ENCODE assay signal across 20 cellular contexts in the genomic region with DNA sequence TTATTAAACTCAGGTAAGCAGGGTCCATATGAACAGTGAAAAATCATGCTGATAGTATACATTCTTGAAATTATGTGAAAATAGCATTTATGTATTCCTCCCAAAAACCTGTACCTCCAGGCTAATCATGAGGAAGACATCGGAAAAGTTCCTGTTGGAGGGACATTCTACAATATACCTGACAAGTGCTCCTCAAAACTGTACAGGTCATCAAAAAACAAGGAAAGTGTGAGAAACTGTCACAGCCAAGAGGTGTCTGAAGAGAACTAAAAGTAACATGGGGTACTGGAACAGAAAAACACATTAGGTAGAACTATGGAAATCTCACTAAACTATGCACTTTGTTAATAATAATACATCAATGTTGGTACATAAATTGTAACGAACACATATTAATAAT.
DNase-seq lines count a peak whose midpoint lies in the region; ATAC-seq, FAIRE-seq and TF ChIP-seq lines count a peak whose summit lies in the region.
"Had no signal": no experiment of that assay in that cellular context is flagged by ENCODE, and none has a peak within 500 bp of the region (broad histone marks: within the 10 kb centered on the region; RNA-seq: fewer than 3 reads in every experiment).

No MANE protein-coding gene starts in this region.

- no peaks in the 10 kb centered on the region for H3K9me1 ChIP-seq in K562 (ENCODE audit: control insufficient read depth, insufficient read depth, low read length)

- WGBS in HepG2 (ENCODE audit: low lambda C conversion rate) = 4% methylated on average over 2 of the region's 2 CpGs
- 81% methylated on average over 2 of the region's 2 CpGs for WGBS in right lobe of liver (ENCODE audit: insufficient coverage, low coverage, low lambda C conversion rate, missing lambda C conversion rate)
- WGBS in K562 (ENCODE audit: insufficient coverage, low coverage, missing lambda C conversion rate) = 71% methylated on average over 2 of the region's 2 CpGs

- DNase-seq in HepG2 (ENCODE audit: low spot score) (no peak), right lobe of liver (no peak), H54 (ENCODE audit: insufficient read length, low spot score) (no peak), K562 (ENCODE audit: extremely low read depth in 1 of 4, low spot score in 3 of 4) (no peak), sciatic nerve (ENCODE audit: low spot score) (no peak)
- DNase-seq: 8988T; AML-193; Caco-2; Calu3; CD4-positive, alpha-beta T cell; CD8-positive, alpha-beta T cell; DMS79 treated with DMSO at 0.1 percent for 48 hours; GF-D8 had no signal

- H3K79me2 ChIP-seq in HepG2 (ENCODE audit: insufficient read depth, low read length) = no peaks in the 10 kb centered on the region
- no peaks in the 10 kb centered on the region for H3K79me2 ChIP-seq in K562 (ENCODE audit: control insufficient read depth, insufficient read depth, low read length)

- no peaks in the 10 kb centered on the region for H3K4me1 ChIP-seq in HepG2 (ENCODE audit: insufficient read depth, low read length)
- no peaks in the 10 kb centered on the region for H3K4me1 ChIP-seq in right lobe of liver
- no peaks in the 10 kb centered on the region for H3K4me1 ChIP-seq in K562 (replicated peaks in 1 of 2; ENCODE audit: control insufficient read depth in 2 of 2, insufficient read depth in 2 of 2, low read length in 2 of 2)

- intact Hi-C loops in HepG2 (cut with micrococcal nuclease; ENCODE audit: unreplicated experiment) (no loop called here), right lobe of liver (cut with DNase I) (loop anchor here in 1 of 2 donors (10.0 kb wide), 1 partner anchor 480 kb away; no protein-coding TSS in a partner anchor), K562 (cut with micrococcal nuclease) (no loop called here), sciatic nerve (cut with DNase I) (no loop called here)

- TF ChIP-seq POLR2A in HepG2 (IDR thresholded peaks at IDR 0.05; ENCODE audit: insufficient read depth in 1 of 2, low read depth in 2 of 2, low read length in 2 of 2) (no peak), right lobe of liver (IDR thresholded peaks at IDR 0.05) (no peak), H54 (IDR thresholded peaks at IDR 0.05; ENCODE audit: low read depth, low read length) (no peak), K562 (conservative IDR thresholded peaks at IDR 0.05) (no peak)

- BruUV-seq in HepG2 (replicated peaks; lab: Mats Ljungman, UMichigan) = no TSS peak
- no TSS peak for BruUV-seq in K562 (replicated peaks; lab: Mats Ljungman, UMichigan)

- H2AFZ ChIP-seq in HepG2 (ENCODE audit: low read length) (no peak overlapping the region), K562 (ENCODE audit: low read depth, low read length) (no peak overlapping the region)

- H3K9ac ChIP-seq in HepG2 (ENCODE audit: insufficient read depth, low read depth, low read length) (no peak overlapping the region), K562 (ENCODE audit: insufficient read depth in 1 of 2, low read depth in 2 of 2, low read length in 2 of 2) (no peak overlapping the region)
- H3K9ac ChIP-seq: BLaER1 treated with 17β-estradiol and CSF1 and Interleukin-3, amounts not matched to agents 10 nM and 100 nM had no signal

- no peak overlapping the region for H3K4me3 ChIP-seq in HepG2 (replicated peaks in 1 of 3; ENCODE audit: insufficient read depth in 1 of 3, low read depth in 2 of 3, low read length in 3 of 3)
- no peak overlapping the region for H3K4me3 ChIP-seq in right lobe of liver
- no peak overlapping the region for H3K4me3 ChIP-seq in K562
- H3K4me3 ChIP-seq: BLaER1 treated with 17β-estradiol and CSF1 and Interleukin-3, amounts not matched to agents 10 nM and 100 nM had no signal

- H3K36me3 ChIP-seq in HepG2 (replicated peaks in 1 of 2; ENCODE audit: control insufficient read depth in 1 of 2, insufficient read depth in 2 of 2, low read length in 2 of 2) (no peaks in the 10 kb centered on the region), right lobe of liver (no peaks in the 10 kb centered on the region), K562 (ENCODE audit: control insufficient read depth, insufficient read depth, low read length) (no peaks in the 10 kb centered on the region)
- H3K36me3 ChIP-seq: BLaER1 treated with 17β-estradiol and CSF1 and Interleukin-3, amounts not matched to agents 10 nM and 100 nM had no signal

- TF ChIP-seq EP300 in HepG2 (IDR thresholded peaks at IDR 0.05; ENCODE audit: low read depth in 2 of 2, low read length in 2 of 2) = no peak
- no peak for TF ChIP-seq EP300 in HepG2 (CRISPR knock-in tag; IDR thresholded peaks at IDR 0.05; ENCODE audit: borderline replicate concordance)
- no peak for TF ChIP-seq EP300 in K562 (IDR thresholded peaks at IDR 0.05; ENCODE audit: low read length)

- FAIRE-seq in HepG2 (lab: Jason Lieb, UNC) = no peak
- peak; percentile 23 for FAIRE-seq in H54 (lab: Jason Lieb, UNC)
- no peak for FAIRE-seq in K562 (lab: Jason Lieb, UNC)
- FAIRE-seq: D721Med, GM12891, GM19239 had no signal

- H3K4me2 ChIP-seq in HepG2 (ENCODE audit: low read depth, low read length) (no peak overlapping the region), K562 (ENCODE audit: insufficient read depth, low read length) (no peak overlapping the region)
- H3K4me2 ChIP-seq: BLaER1 treated with 17β-estradiol and CSF1 and Interleukin-3, amounts not matched to agents 10 nM and 100 nM had no signal

- H4K20me1 ChIP-seq in HepG2 (ENCODE audit: insufficient read depth, low read length) (no peaks in the 10 kb centered on the region), K562 (replicated peaks; ENCODE audit: control insufficient read depth, insufficient read depth, low read length) (no peaks in the 10 kb centered on the region)
- H4K20me1 ChIP-seq: BLaER1 treated with 17β-estradiol and CSF1 and Interleukin-3, amounts not matched to agents 10 nM and 100 nM had no signal

- TF ChIP-seq RAD21 in HepG2 (CRISPR knock-in tag; IDR thresholded peaks at IDR 0.05) (no peak), K562 (CRISPR knock-in tag; conservative IDR thresholded peaks at IDR 0.05 in 1 of 2, IDR thresholded peaks at IDR 0.05 in 1 of 2) (no peak)

- in situ Hi-C loops in HepG2 (cut with HindIII; ENCODE audit: extremely low pct_ligation_motif_present, low pct_unique_long_range_greater_than_20kb) = no loop called here
- in situ Hi-C loops in K562 (cut with MboI) = loop anchor here (25.0 kb wide), 1 partner anchor 468 kb away; no protein-coding TSS in a partner anchor

- H3K9me3 ChIP-seq in HepG2 (ENCODE audit: low read length) = no peaks in the 10 kb centered on the region
- H3K9me3 ChIP-seq in right lobe of liver = no peaks in the 10 kb centered on the region
- H3K9me3 ChIP-seq in K562 (replicated peaks; ENCODE audit: control insufficient read depth, insufficient read depth, low read depth, low read length) = no peaks in the 10 kb centered on the region
- H3K9me3 ChIP-seq: BLaER1 treated with 17β-estradiol and CSF1 and Interleukin-3, amounts not matched to agents 10 nM and 100 nM; Caco-2 had no signal

- CTCF ChIA-PET in HepG2 (lab: Yijun Ruan, JAX; ENCODE audit: low intra/inter-chr PET ratio, low total read pairs) = no interaction called here
- CTCF ChIA-PET in K562 (lab: Yijun Ruan, JAX; ENCODE audit: low intra/inter-chr PET ratio) = no interaction called here

- POLR2A ChIA-PET in HepG2 (lab: Yijun Ruan, JAX) = no interaction called here
- POLR2A ChIA-PET in K562 (lab: Yijun Ruan, JAX) = no interaction called here

- ATAC-seq in HepG2 = no peak
- no peak for ATAC-seq in right lobe of liver
- no peak for ATAC-seq in K562
- ATAC-seq in GM18867 (IDR thresholded peaks at IDR 0.05; ENCODE audit: unreplicated experiment) = no peak
- no peak for ATAC-seq in sciatic nerve
- no peak for ATAC-seq in HG02610 (IDR thresholded peaks at IDR 0.05; ENCODE audit: unreplicated experiment)
- ATAC-seq: CD8-positive, alpha-beta T cell had no signal

- H3K27me3 ChIP-seq in HepG2 (ENCODE audit: control insufficient read depth in 1 of 2, insufficient read depth in 2 of 2, low read length in 2 of 2) (no peaks in the 10 kb centered on the region), right lobe of liver (no peaks in the 10 kb centered on the region), K562 (ENCODE audit: control insufficient read depth in 2 of 2, insufficient read depth in 2 of 2, low read length in 2 of 2) (no peaks in the 10 kb centered on the region)
- H3K27me3 ChIP-seq: BLaER1 treated with 17β-estradiol and CSF1 and Interleukin-3, amounts not matched to agents 10 nM and 100 nM had no signal

- H3K27ac ChIP-seq in HepG2 (ENCODE audit: extremely low read length, insufficient read depth, low read length) (no peak overlapping the region), right lobe of liver (no peak overlapping the region), K562 (ENCODE audit: extremely low read depth, low read depth, low read length) (no peak overlapping the region)
- H3K27ac ChIP-seq: BLaER1 treated with 17β-estradiol and CSF1 and Interleukin-3, amounts not matched to agents 10 nM and 100 nM; C4-2B had no signal

- no peak for TF ChIP-seq CTCF in HepG2 (CRISPR knock-in tag; IDR thresholded peaks at IDR 0.05)
- no peak for TF ChIP-seq CTCF in right lobe of liver (IDR thresholded peaks at IDR 0.05)
- no peak for TF ChIP-seq CTCF in K562 (IDR thresholded peaks at IDR 0.05 in 2 of 3, conservative IDR thresholded peaks at IDR 0.05 in 1 of 3; ENCODE audit: insufficient read depth in 2 of 3, low read depth in 1 of 3, low read length in 3 of 3)

TF ChIP-seq in HepG2, 621 proteins besides CTCF, POLR2A, EP300 and RAD21:
- TF ChIP-seq MEIS1 (CRISPR knock-in tag; IDR thresholded peaks at IDR 0.05; ENCODE audit: borderline replicate concordance) (no peak), MAFF (IDR thresholded peaks at IDR 0.05; ENCODE audit: low read depth, low read length) (peak; percentile 70), MAFK (conservative IDR thresholded peaks at IDR 0.05 in 1 of 2, IDR thresholded peaks at IDR 0.05 in 1 of 2; ENCODE audit: low read length in 2 of 2) (peak; percentile 34 to 80; a peak in 3 of 4 replicates)

TF ChIP-seq in K562, 482 proteins besides CTCF, POLR2A, EP300 and RAD21:
- peak; percentile 60; the same call in 1 of the 2 replicates for TF ChIP-seq ZNF316 (IDR thresholded peaks at IDR 0.05)
- no peak for TF ChIP-seq ARHGAP35 (IDR thresholded peaks at IDR 0.05; ENCODE audit: partially characterized antibody)
- peak; percentile 31 for TF ChIP-seq MAFF (IDR thresholded peaks at IDR 0.05; ENCODE audit: low read length)
- no peak for TF ChIP-seq KAT7 (CRISPR knock-in tag; IDR thresholded peaks at IDR 0.05; ENCODE audit: borderline replicate concordance)
- no peak for TF ChIP-seq ZNF644 (tag; IDR thresholded peaks at IDR 0.05; ENCODE audit: low read depth)
- peak; percentile 32; the same call in 1 of the 2 replicates for TF ChIP-seq C11orf30 (IDR thresholded peaks at IDR 0.05; ENCODE audit: low read depth)
- no peak for TF ChIP-seq TCF7 (IDR thresholded peaks at IDR 0.05; ENCODE audit: borderline replicate concordance)
